8 cellular contexts compared by ENCODE assay signal in the genomic region with DNA sequence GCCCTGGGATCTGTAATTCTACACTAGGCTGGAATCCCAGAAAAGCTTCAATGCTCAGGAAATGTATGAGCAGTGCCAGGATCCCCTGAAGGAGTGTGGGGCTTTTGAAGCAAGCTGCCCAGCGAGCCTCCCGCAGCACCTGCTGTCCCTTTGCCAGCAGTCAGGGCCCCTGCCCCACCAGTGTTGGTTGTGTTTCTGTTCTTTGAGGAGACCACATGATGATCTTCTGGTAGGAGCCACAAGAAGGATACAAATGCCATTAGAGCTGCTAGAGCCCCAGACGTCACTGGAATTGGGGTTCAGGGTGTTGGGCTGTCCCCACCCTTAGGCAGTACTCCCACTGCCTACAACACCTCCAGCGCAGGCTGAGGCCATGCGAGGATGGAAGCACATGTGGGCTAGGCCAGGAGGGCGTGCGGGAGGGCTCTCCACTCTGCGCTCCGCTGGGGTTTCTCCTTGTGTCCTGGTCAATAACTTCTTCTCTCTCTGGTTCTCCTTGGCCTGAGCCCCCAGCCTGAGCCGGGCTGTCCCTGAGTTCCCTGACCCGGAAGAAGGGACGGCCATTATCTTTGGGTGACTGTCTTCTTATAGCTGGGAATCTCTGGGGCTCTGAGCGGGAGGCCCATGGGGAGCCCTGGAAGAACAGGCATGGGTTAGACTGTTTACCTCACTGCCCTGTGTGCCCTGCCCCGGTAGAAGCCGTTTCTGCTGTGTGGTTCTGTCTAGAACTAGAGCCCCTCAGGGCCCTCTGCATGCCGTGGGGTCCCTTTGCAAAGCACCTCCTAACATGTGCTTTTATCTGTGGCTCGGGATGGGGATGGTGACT.
DNase-seq lines count a peak whose midpoint lies in the region; ATAC-seq lines count a peak whose summit lies in the region.

No MANE protein-coding gene starts in this region.

- peak overlapping the region in 3 of 4 donors; percentile 74 to 96 (median 89) for H3K4me3 Mint-ChIP-seq in IgD-negative memory B cell
- peak overlapping the region; percentile 55 for H3K4me3 Mint-ChIP-seq in activated CD8-positive, alpha-beta memory T cell treated with anti-CD3 and anti-CD28 coated beads, Interleukin-2, amount 10 ng/mL, durations not matched to agents 7 days and 5 days
- H3K4me3 Mint-ChIP-seq in immature natural killer cell: peak overlapping the region; percentile 42 to 69 (median 59)

- CTCF ChIA-PET in activated CD8-positive, alpha-beta memory T cell treated with anti-CD3 and anti-CD28 coated beads, Interleukin-2, amount 10 ng/mL, durations not matched to agents 7 days and 5 days (lab: Charles Lee): interaction anchor here (0.6 to 7.1 kb wide), 6 partner anchors 9 to 120 kb away, joined by 3 to 60 read pairs (median 4); no protein-coding TSS in a partner anchor

- DNase-seq in activated CD8-positive, alpha-beta memory T cell treated with anti-CD3 and anti-CD28 coated beads, Interleukin-2, amount 10 ng/mL, durations not matched to agents 7 days and 5 days: peak; percentile 45
- no peak for DNase-seq in immature natural killer cell
- DNase-seq in stimulated activated CD8-positive, alpha-beta memory T cell treated with anti-CD3 and anti-CD28 coated beads, Interleukin-4, amount 100 ng/mL, for 48 hours: peak; percentile 52
- no peak for DNase-seq in DMS 273 (lab: John Stamatoyannopoulos, UW; ENCODE audit: unreplicated experiment)
- no peak for DNase-seq in activated CD4-positive, CD25-positive, alpha-beta regulatory T cell (lab: John Stamatoyannopoulos, UW)

- peak; percentile 1 for ATAC-seq in activated CD8-positive, alpha-beta memory T cell treated with anti-CD3 and anti-CD28 coated beads, Interleukin-2, amount 10 ng/mL, durations not matched to agents 7 days and 5 days
- ATAC-seq in HG03571 (IDR thresholded peaks at IDR 0.05; ENCODE audit: unreplicated experiment): no peak
- ATAC-seq in GM18861 (IDR thresholded peaks at IDR 0.05; ENCODE audit: unreplicated experiment): no peak

- peak overlapping the region; percentile 91 to 95 (median 92) for H3K27ac Mint-ChIP-seq in IgD-negative memory B cell
- H3K27ac Mint-ChIP-seq in activated CD8-positive, alpha-beta memory T cell treated with anti-CD3 and anti-CD28 coated beads, Interleukin-2, amount 10 ng/mL, durations not matched to agents 7 days and 5 days: peak overlapping the region; percentile 82
- peak overlapping the region; percentile 35 to 91 (median 82) for H3K27ac Mint-ChIP-seq in immature natural killer cell

- H3K4me1 Mint-ChIP-seq in IgD-negative memory B cell: peaks cover 68 to 78% (median 77%) of the 10 kb centered on the region in 3 donors
- H3K4me1 Mint-ChIP-seq in activated CD8-positive, alpha-beta memory T cell treated with anti-CD3 and anti-CD28 coated beads, Interleukin-2, amount 10 ng/mL, durations not matched to agents 7 days and 5 days: peaks cover 93% of the 10 kb centered on the region
- H3K4me1 Mint-ChIP-seq in immature natural killer cell: peaks cover 95% of the 10 kb centered on the region in 2 donors

- H3K36me3 Mint-ChIP-seq in IgD-negative memory B cell (peaks cover 3% of the 10 kb centered on the region), immature natural killer cell (no peaks in the 10 kb centered on the region)
- H3K36me3 Mint-ChIP-seq in activated CD8-positive, alpha-beta memory T cell treated with anti-CD3 and anti-CD28 coated beads, Interleukin-2, amount 10 ng/mL, durations not matched to agents 7 days and 5 days: peaks cover 26% of the 10 kb centered on the region

- H3K9me3 Mint-ChIP-seq in IgD-negative memory B cell (peaks cover 0 to 2% (median 0%) of the 10 kb centered on the region in 3 donors), immature natural killer cell (no peaks in the 10 kb centered on the region)
- H3K9me3 Mint-ChIP-seq in activated CD8-positive, alpha-beta memory T cell treated with anti-CD3 and anti-CD28 coated beads, Interleukin-2, amount 10 ng/mL, durations not matched to agents 7 days and 5 days (ENCODE audit: low read depth): no peaks in the 10 kb centered on the region

- H3K27me3 Mint-ChIP-seq in IgD-negative memory B cell (no peaks in the 10 kb centered on the region), immature natural killer cell (ENCODE audit: low read depth in 3 of 3) (peaks cover 8 to 26% (median 18%) of the 10 kb centered on the region in 3 donors)
- H3K27me3 Mint-ChIP-seq in activated CD8-positive, alpha-beta memory T cell treated with anti-CD3 and anti-CD28 coated beads, Interleukin-2, amount 10 ng/mL, durations not matched to agents 7 days and 5 days: no peaks in the 10 kb centered on the region

Comparison
In these comparisons a context has a peak if more than half of its experiments do, and no peak if none do; other contexts are left out.
1. DNase-seq: peak in activated CD8-positive, alpha-beta memory T cell treated with anti-CD3 and anti-CD28 coated beads, Interleukin-2, amount 10 ng/mL, durations not matched to agents 7 days and 5 days (single experiment) and stimulated activated CD8-positive, alpha-beta memory T cell treated with anti-CD3 and anti-CD28 coated beads, Interleukin-4, amount 100 ng/mL, for 48 hours (single experiment); none in immature natural killer cell (0 of 3), DMS 273 (single experiment) and activated CD4-positive, CD25-positive, alpha-beta regulatory T cell (0 of 4).
2. Peak in every context shown above with its lines, with median percentiles within 50 percentile points of each other: H3K27ac Mint-ChIP-seq and H3K4me3 Mint-ChIP-seq.